In the genomic region with DNA sequence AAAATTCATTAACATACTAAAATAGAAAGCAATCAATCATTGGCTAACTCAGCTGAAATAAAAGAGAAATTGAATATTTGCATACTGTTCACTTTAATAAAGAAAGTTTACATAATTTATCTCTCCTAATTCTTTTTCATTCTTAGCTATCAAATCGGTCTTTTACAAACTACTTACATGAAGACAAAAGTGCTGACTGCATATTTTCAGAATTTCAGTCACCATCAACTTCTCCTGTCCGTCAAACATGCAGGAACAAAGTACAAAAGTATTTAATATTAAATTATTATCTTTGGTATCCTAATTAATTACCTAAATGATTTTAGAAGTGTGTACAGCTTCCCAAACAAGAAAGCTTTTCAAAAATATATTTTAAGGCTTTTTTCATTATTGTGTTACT, we compare ENCODE assay signal across 8 cellular contexts.
"Had no signal": no experiment of that assay in that cellular context is flagged by ENCODE, and none has a peak within 500 bp of the region (broad histone marks: within the 10 kb centered on the region; RNA-seq: fewer than 3 reads in every experiment).

No MANE protein-coding gene starts in this region.

- H2AFZ ChIP-seq: GM23248 had no signal

- H3K4me3 ChIP-seq: GM23248, HAP-1 had no signal

- DNase-seq: GM23248, GOT3, H7, HFFc6, KG1 had no signal

- ATAC-seq: HCT116 had no signal

- H3K9ac ChIP-seq: GM23248 had no signal

- H3K36me3 ChIP-seq: HAP-1 had no signal

- H3K27ac ChIP-seq: GM23248, HL-60 had no signal

- H3K9me3 ChIP-seq: HAP-1 had no signal
